In the genomic region with DNA sequence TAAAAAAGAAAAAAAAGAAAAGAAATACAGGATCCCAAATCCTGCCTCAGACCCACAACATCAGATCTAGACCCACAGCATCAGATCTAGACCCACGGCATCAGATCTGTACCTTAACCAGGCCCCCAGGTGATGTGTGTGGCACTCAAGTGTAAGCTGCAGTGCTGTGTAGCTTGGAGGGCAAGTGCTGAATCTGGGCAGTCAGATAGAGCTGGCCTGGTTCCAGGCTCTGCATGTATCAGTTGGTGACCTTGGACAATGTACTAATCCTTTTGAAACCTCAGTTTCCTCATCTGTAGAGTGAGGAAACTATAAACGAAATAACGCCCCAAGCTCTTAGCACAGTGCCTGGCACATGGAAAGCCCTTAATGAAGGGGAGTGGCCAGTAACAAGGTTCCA, we compare ENCODE assay signal across 18 cellular contexts. TPM values are rescaled to one million over a fixed set of nuclear protein-coding genes. Genes with fewer than 3 reads are reported as not detected.
DNase-seq lines count a peak whose midpoint lies in the region; ATAC-seq and TF ChIP-seq lines count a peak whose summit lies in the region.
"Had no signal": no experiment of that assay in that cellular context is flagged by ENCODE, and none has a peak within 500 bp of the region (broad histone marks: within the 10 kb centered on the region; RNA-seq: fewer than 3 reads in every experiment).

No MANE protein-coding gene starts in this region.

- H3K4me1 ChIP-seq in right cardiac atrium (ENCODE audit: control insufficient read depth, insufficient read depth, low read length) (peaks cover 26% of the 10 kb centered on the region), right atrium auricular region (peaks cover 0 to 65% of the 10 kb centered on the region in 2 donors), esophagus muscularis mucosa (peaks cover 50 to 99% (median 96%) of the 10 kb centered on the region in 4 donors), stomach (peaks cover 0 to 67% (median 43%) of the 10 kb centered on the region in 4 donors)
- H3K4me1 ChIP-seq: BLaER1 had no signal

- TF ChIP-seq EP300 in esophagus muscularis mucosa (IDR thresholded peaks at IDR 0.05) (no peak), stomach (IDR thresholded peaks at IDR 0.05) (no peak)

- H3K27me3 ChIP-seq in right cardiac atrium (ENCODE audit: control insufficient read depth, insufficient read depth) = no peaks in the 10 kb centered on the region
- no peaks in the 10 kb centered on the region for H3K27me3 ChIP-seq in right atrium auricular region
- no peaks in the 10 kb centered on the region for H3K27me3 ChIP-seq in esophagus muscularis mucosa
- H3K27me3 ChIP-seq in stomach = no peaks in the 10 kb centered on the region
- H3K27me3 ChIP-seq: BLaER1, SJSA1 had no signal

- DNase-seq in right cardiac atrium (peak in 1 of 3 donors; percentile 55), right atrium auricular region (ENCODE audit: low spot score) (no peak), esophagus muscularis mucosa (ENCODE audit: extremely low spot score) (no peak), stomach (no peak), midbrain (lab: John Stamatoyannopoulos, UW) (no peak), HuH-7.5 (ENCODE audit: low spot score) (no peak), NCI-H1417 treated with DMSO at 0.1 percent for 48 hours (lab: John Stamatoyannopoulos, UW) (no peak), iPS-NIHi11 (ENCODE audit: low spot score) (no peak)
- DNase-seq: CD8-positive, alpha-beta T cell; KBM-7; NCI-H1930; NCI-H226; NCI-H524; NCI-H82; PC-9 had no signal

- peak overlapping the region; percentile 33 for H3K27ac ChIP-seq in right cardiac atrium (ENCODE audit: low read length)
- peak overlapping the region in 1 of 2 donors; percentile 59 for H3K27ac ChIP-seq in right atrium auricular region
- peak overlapping the region; percentile 87 to 92 (median 88) for H3K27ac ChIP-seq in esophagus muscularis mucosa (replicated peaks in 1 of 4)
- H3K27ac ChIP-seq in stomach = peak overlapping the region in 4 of 5 donors; percentile 68 to 85 (median 76)
- H3K27ac ChIP-seq: BLaER1, PC-9, RWPE1 had no signal

- H3K36me3 ChIP-seq in right atrium auricular region = no peaks in the 10 kb centered on the region
- H3K36me3 ChIP-seq in esophagus muscularis mucosa = no peaks in the 10 kb centered on the region
- H3K36me3 ChIP-seq in stomach = no peaks in the 10 kb centered on the region
- H3K36me3 ChIP-seq: BLaER1, SJSA1 had no signal

- WGBS in right cardiac atrium = 83% methylated on average over 3 of the region's 3 CpGs
- WGBS in esophagus muscularis mucosa = 87% methylated on average over 3 of the region's 3 CpGs
- WGBS in stomach, 5 donors = 75 to 85% (median 77%) methylated on average over 3 of the region's 3 CpGs

- H3K4me3 ChIP-seq in right cardiac atrium (ENCODE audit: low read length) = no peak overlapping the region
- H3K4me3 ChIP-seq in right atrium auricular region = no peak overlapping the region
- H3K4me3 ChIP-seq in esophagus muscularis mucosa = no peak overlapping the region
- no peak overlapping the region for H3K4me3 ChIP-seq in stomach
- H3K4me3 ChIP-seq: BLaER1, PC-9, SJSA1 had no signal

- no peaks in the 10 kb centered on the region for H3K9me3 ChIP-seq in right cardiac atrium (ENCODE audit: control insufficient read depth, low read length)
- H3K9me3 ChIP-seq in right atrium auricular region = peaks cover 0 to 11% of the 10 kb centered on the region in 2 donors
- H3K9me3 ChIP-seq in esophagus muscularis mucosa = peaks cover 0 to 7% (median 0%) of the 10 kb centered on the region in 4 donors
- H3K9me3 ChIP-seq in stomach = peaks cover 0 to 7% (median 0%) of the 10 kb centered on the region in 4 donors
- H3K9me3 ChIP-seq: SJSA1 had no signal

- no peak for TF ChIP-seq POLR2A in esophagus muscularis mucosa (IDR thresholded peaks at IDR 0.05; ENCODE audit: low read depth)
- TF ChIP-seq POLR2A in stomach (IDR thresholded peaks at IDR 0.05) = no peak

- ATAC-seq in right cardiac atrium = no peak
- ATAC-seq: CD8-positive, alpha-beta T cell had no signal

- TF ChIP-seq CTCF in right atrium auricular region (IDR thresholded peaks at IDR 0.05) (no peak), esophagus muscularis mucosa (IDR thresholded peaks at IDR 0.05) (no peak), stomach (IDR thresholded peaks at IDR 0.05) (no peak)

- intact Hi-C loops in right cardiac atrium (cut with DNase I) (no loop called here), esophagus muscularis mucosa (cut with DNase I) (no loop called here), stomach (cut with DNase I; ENCODE audit: low total_unique reads) (loop anchor here (10.0 kb wide), 2 partner anchors 64 to 96 kb away; no protein-coding TSS in a partner anchor)

RNA-seq across cellular contexts. Expression of a gene that starts 16.7 kb away (rescaled TPM):
- 10 to 100 TPM; 34.7 to 87.1 (median 63.5) TPM for total RNA-seq in right cardiac atrium
- 22.5 TPM for polyA plus RNA-seq in right cardiac atrium
- total RNA-seq in right atrium auricular region = 10 to 100 TPM; 22.4 to 38.2 TPM
- total RNA-seq in esophagus muscularis mucosa = 100 to 1,000 TPM; 134 to 256 (median 145) TPM
- 100 to 1,000 TPM in 2 of 5 donors, 10 to 100 TPM in 3; 26.3 to 173 (median 32.2) TPM for total RNA-seq in stomach
- 10 to 100 TPM; 10.7 to 13.3 (median 12.0) TPM for polyA plus RNA-seq in stomach
- total RNA-seq: CD8-positive, alpha-beta T cell; PC-9 had no signal
